ENCODE assay signal across 18 cellular contexts in the genomic region with DNA sequence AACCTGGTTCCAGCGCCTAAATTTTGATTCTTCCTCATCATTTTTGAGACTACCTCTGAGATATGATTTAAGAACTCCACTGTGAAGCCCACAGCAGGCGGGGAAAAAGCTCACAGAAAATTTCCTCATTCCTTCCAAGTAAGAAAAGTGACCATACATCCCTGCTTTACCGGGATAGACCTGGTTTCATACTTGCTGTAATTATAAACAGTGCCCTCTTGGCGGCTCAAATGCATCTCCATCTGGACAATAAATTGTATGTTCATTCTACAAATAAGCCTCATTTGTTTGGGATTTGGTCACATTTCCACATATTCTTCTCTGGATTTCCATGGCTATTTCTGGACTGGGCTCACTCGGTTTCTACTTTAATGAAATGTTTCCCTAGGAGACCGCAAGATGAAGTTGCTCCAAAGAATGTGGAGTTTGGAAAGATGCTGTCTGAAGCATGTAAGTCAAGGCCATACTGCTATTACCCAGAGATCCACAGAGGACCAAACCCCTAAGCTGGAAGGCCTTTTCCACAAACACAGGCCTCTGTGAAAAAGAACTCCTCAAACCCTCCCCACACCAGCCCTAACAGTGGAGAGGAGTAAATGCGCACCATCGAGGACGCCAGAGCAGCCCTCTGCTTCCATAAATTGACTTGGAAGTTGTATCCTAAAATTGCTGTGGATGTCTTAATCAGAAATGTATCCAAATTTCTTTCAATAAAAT. TPM values are rescaled to one million over a fixed set of nuclear protein-coding genes. Genes with fewer than 3 reads are reported as not detected.
DNase-seq lines count a peak whose midpoint lies in the region; ATAC-seq and TF ChIP-seq lines count a peak whose summit lies in the region.
"Had no signal": no experiment of that assay in that cellular context is flagged by ENCODE, and none has a peak within 500 bp of the region (broad histone marks: within the 10 kb centered on the region; RNA-seq: fewer than 3 reads in every experiment).

No MANE protein-coding gene starts in this region.

- POLR2A ChIA-PET in CD4-positive, alpha-beta T cell (lab: Charles Lee), result interaction anchor here (5.4 kb wide), 1 partner anchor 13 kb away, joined by 29 read pairs; the partner anchor contains the start of gene STAT1

- peak overlapping the region; percentile 48 for H3K27ac Mint-ChIP-seq in CD4-positive, alpha-beta T cell
- H3K27ac Mint-ChIP-seq in activated T-helper 17 cell treated with anti-CD3 and anti-CD28 coated beads, Interleukin-2, amount 50 U/mL, for 72 hours, result peak overlapping the region; percentile 9
- H3K27ac Mint-ChIP-seq in immature natural killer cell, result peak overlapping the region in 5 of 6 donors; percentile 27 to 57 (median 45)
- H3K27ac Mint-ChIP-seq: activated B cell treated with CpG ODN at 0.5 μM for 24 hours, B cell had no signal

- H3K27ac ChIP-seq in CD4-positive, alpha-beta T cell (ENCODE audit: low read depth, low read length), result no peak overlapping the region
- H3K27ac ChIP-seq: gastrocnemius medialis had no signal

- no peak for TF ChIP-seq CTCF in CD4-positive, alpha-beta T cell (IDR thresholded peaks at IDR 0.05)

- no peak for DNase-seq in CD4-positive, alpha-beta T cell
- DNase-seq in EH (ENCODE audit: low read depth), result peak; percentile 53
- DNase-seq in immature natural killer cell, result no peak
- no peak for DNase-seq in SW 1271 (lab: John Stamatoyannopoulos, UW)
- DNase-seq in globus pallidus (ENCODE audit: low spot score), result no peak
- no peak for DNase-seq in HCEC 1CT
- DNase-seq: activated B cell treated with CpG ODN at 0.5 μM for 24 hours; gastrocnemius medialis; NCI-H1436 treated with DMSO at 0.1 percent for 48 hours; NCI-H2171 treated with DMSO at 0.1 percent for 48 hours; NCI-H69; SHP77; stimulated activated naive CD4-positive, alpha-beta T cell treated with Interleukin-2 at 50 U/mL for 16 hours had no signal

- peaks cover 70% of the 10 kb centered on the region for H3K4me1 Mint-ChIP-seq in CD4-positive, alpha-beta T cell (ENCODE audit: low read depth)
- peaks cover 41% of the 10 kb centered on the region for H3K4me1 Mint-ChIP-seq in activated T-helper 17 cell treated with anti-CD3 and anti-CD28 coated beads, Interleukin-2, amount 50 U/mL, for 72 hours
- peaks cover 12 to 53% of the 10 kb centered on the region in 2 donors for H3K4me1 Mint-ChIP-seq in immature natural killer cell
- H3K4me1 Mint-ChIP-seq: B cell had no signal

- no peak overlapping the region for H3K4me3 Mint-ChIP-seq in CD4-positive, alpha-beta T cell
- H3K4me3 Mint-ChIP-seq in activated T-helper 17 cell treated with anti-CD3 and anti-CD28 coated beads, Interleukin-2, amount 50 U/mL, for 72 hours, result no peak overlapping the region
- H3K4me3 Mint-ChIP-seq in immature natural killer cell, result no peak overlapping the region
- H3K4me3 Mint-ChIP-seq: activated B cell treated with CpG ODN at 0.5 μM for 24 hours; B cell; dendritic cell treated with granulocyte-macrophage colony-stimulating factor and Interleukin-4, amounts not matched to agents 40 ng/mL and 50 ng/mL, for 4 days; type B pancreatic cell had no signal

- no peak for ATAC-seq in CD4-positive, alpha-beta T cell (ENCODE audit: poor library complexity)
- ATAC-seq in activated T-helper 17 cell treated with anti-CD3 and anti-CD28 coated beads, Interleukin-2, amount 50 U/mL, for 72 hours (replicated peaks), result no peak
- ATAC-seq: gastrocnemius medialis, HepG2 had no signal

- intact Hi-C loops in CD4-positive, alpha-beta T cell (cut with DNase I, micrococcal nuclease), result no loop called here

- H3K27me3 ChIP-seq in CD4-positive, alpha-beta T cell (ENCODE audit: control insufficient read depth, insufficient read depth, low read length), result no peaks in the 10 kb centered on the region
- H3K27me3 ChIP-seq: gastrocnemius medialis had no signal

- peaks cover 98% of the 10 kb centered on the region for H3K36me3 Mint-ChIP-seq in CD4-positive, alpha-beta T cell (ENCODE audit: low read depth)
- no peaks in the 10 kb centered on the region for H3K36me3 Mint-ChIP-seq in activated T-helper 17 cell treated with anti-CD3 and anti-CD28 coated beads, Interleukin-2, amount 50 U/mL, for 72 hours (ENCODE audit: low read depth)
- H3K36me3 Mint-ChIP-seq in immature natural killer cell, result peaks cover 67 to 92% (median 69%) of the 10 kb centered on the region in 3 donors

- H3K9me3 Mint-ChIP-seq in CD4-positive, alpha-beta T cell, result no peaks in the 10 kb centered on the region
- peaks cover 7% of the 10 kb centered on the region for H3K9me3 Mint-ChIP-seq in activated T-helper 17 cell treated with anti-CD3 and anti-CD28 coated beads, Interleukin-2, amount 50 U/mL, for 72 hours
- H3K9me3 Mint-ChIP-seq in immature natural killer cell, result no peaks in the 10 kb centered on the region
- H3K9me3 Mint-ChIP-seq: type B pancreatic cell had no signal

- CTCF ChIA-PET in CD4-positive, alpha-beta T cell (lab: Charles Lee), result interaction anchor here (1.3 kb wide), 1 partner anchor 19 kb away, joined by 3 read pairs; no protein-coding TSS in a partner anchor

- H3K9me3 ChIP-seq in CD4-positive, alpha-beta T cell (ENCODE audit: control insufficient read depth, low read length), result no peaks in the 10 kb centered on the region
- H3K9me3 ChIP-seq: gastrocnemius medialis had no signal

- no peaks in the 10 kb centered on the region for H3K27me3 Mint-ChIP-seq in CD4-positive, alpha-beta T cell
- H3K27me3 Mint-ChIP-seq in activated T-helper 17 cell treated with anti-CD3 and anti-CD28 coated beads, Interleukin-2, amount 50 U/mL, for 72 hours, result no peaks in the 10 kb centered on the region
- peaks cover 0 to 2% (median 0%) of the 10 kb centered on the region in 3 donors for H3K27me3 Mint-ChIP-seq in immature natural killer cell (ENCODE audit: low read depth in 3 of 3)
- H3K27me3 Mint-ChIP-seq: activated B cell treated with CpG ODN at 0.5 μM for 24 hours; B cell; dendritic cell treated with granulocyte-macrophage colony-stimulating factor and Interleukin-4, amounts not matched to agents 40 ng/mL and 50 ng/mL, for 4 days; type B pancreatic cell had no signal

RNA-seq across cellular contexts. Expression of gene STAT1, which starts 13.9 kb away (rescaled TPM):
- 10 to 100 TPM; 56.6 to 57.8 TPM for total RNA-seq in CD4-positive, alpha-beta T cell
- total RNA-seq in activated T-helper 17 cell treated with anti-CD3 and anti-CD28 coated beads, Interleukin-2, amount 50 U/mL, for 72 hours, result 100 to 1,000 TPM; 163 to 363 TPM
- polyA plus RNA-seq in immature natural killer cell, result 100 to 1,000 TPM in 1 of 3 donors, 10 to 100 TPM in 2; 79.4 to 121 (median 99.4) TPM
